Comparison of ENCODE assay signal across 17 cellular contexts in the genomic region with DNA sequence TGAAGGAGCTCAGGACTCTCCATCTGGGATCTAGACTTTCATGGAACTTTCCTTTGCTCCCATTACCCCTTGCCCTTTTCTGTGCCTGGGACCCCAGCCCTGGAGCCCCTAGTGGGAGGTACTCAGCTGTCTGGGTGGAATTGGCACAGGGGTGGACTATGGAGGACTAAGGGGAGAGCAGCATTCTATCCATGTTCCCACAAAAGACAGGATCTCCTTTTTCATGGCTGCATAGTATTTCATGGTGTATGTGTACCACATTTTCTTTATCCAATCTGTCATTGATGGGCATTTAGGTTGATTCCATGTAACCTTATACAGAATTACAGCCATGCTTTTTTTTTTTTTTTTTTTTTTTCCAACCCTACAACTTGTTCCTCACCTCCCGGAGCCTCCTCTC.
DNase-seq lines count a peak whose midpoint lies in the region; ATAC-seq, FAIRE-seq and TF ChIP-seq lines count a peak whose summit lies in the region.
"Had no signal": no experiment of that assay in that cellular context is flagged by ENCODE, and none has a peak within 500 bp of the region (broad histone marks: within the 10 kb centered on the region; RNA-seq: fewer than 3 reads in every experiment).

No MANE protein-coding gene starts in this region.

- intact Hi-C loops in Right ventricle myocardium inferior (cut with DNase I) (loop anchor here (5.0 kb wide), 2 partner anchors 89 to 186 kb away; partner anchors contain the start of gene GALNT17), esophagus squamous epithelium (cut with DNase I) (no loop called here), prostate gland (cut with DNase I) (loop anchor here (5.0 kb wide), 1 partner anchor 89 kb away; the partner anchor contains the start of gene GALNT17)

- TF ChIP-seq CTCF in right atrium auricular region (IDR thresholded peaks at IDR 0.05) (no peak), esophagus squamous epithelium (IDR thresholded peaks at IDR 0.05) (no peak), prostate gland (IDR thresholded peaks at IDR 0.05) (no peak), upper lobe of left lung (IDR thresholded peaks at IDR 0.05) (no peak)

- no peaks in the 10 kb centered on the region for H3K4me1 Mint-ChIP-seq in natural killer cell treated with Interleukin-12 subunit alpha and Interleukin-12 subunit beta and Interleukin-15 and Interleukin-18, amount 100 ng/mL, for 72 hours (ENCODE audit: low read depth in 2 of 2)

- no peak overlapping the region for H3K27ac Mint-ChIP-seq in natural killer cell treated with Interleukin-12 subunit alpha and Interleukin-12 subunit beta and Interleukin-15 and Interleukin-18, amount 100 ng/mL, for 72 hours

- WGBS in esophagus squamous epithelium, 2 donors: 70 to 100% methylated on average over 1 of the region's 1 CpG
- 79% methylated on average over 1 of the region's 1 CpG for WGBS in prostate gland
- WGBS in upper lobe of left lung, 2 donors: 100% methylated on average over 1 of the region's 1 CpG

- H3K27me3 ChIP-seq in right atrium auricular region (no peaks in the 10 kb centered on the region), esophagus squamous epithelium (no peaks in the 10 kb centered on the region), prostate gland (replicated peaks; ENCODE audit: insufficient read depth) (no peaks in the 10 kb centered on the region), upper lobe of left lung (no peaks in the 10 kb centered on the region)
- H3K27me3 ChIP-seq: SJSA1 had no signal

- H3K9me3 ChIP-seq in right atrium auricular region (peaks cover 0 to 12% of the 10 kb centered on the region in 2 donors), esophagus squamous epithelium (peaks cover 0 to 17% (median 5%) of the 10 kb centered on the region in 3 donors), prostate gland (peaks cover 3% of the 10 kb centered on the region), upper lobe of left lung (peaks cover 0 to 14% (median 1%) of the 10 kb centered on the region in 4 donors)
- H3K9me3 ChIP-seq: SJSA1 had no signal

- no peaks in the 10 kb centered on the region for H3K27me3 Mint-ChIP-seq in natural killer cell treated with Interleukin-12 subunit alpha and Interleukin-12 subunit beta and Interleukin-15 and Interleukin-18, amount 100 ng/mL, for 72 hours

- no peak overlapping the region for H3K27ac ChIP-seq in right atrium auricular region
- H3K27ac ChIP-seq in esophagus squamous epithelium: peak overlapping the region; percentile 28 to 84 (median 82)
- H3K27ac ChIP-seq in prostate gland: peak overlapping the region; percentile 86 to 93
- peak overlapping the region in 3 of 4 donors; percentile 18 to 56 (median 40) for H3K27ac ChIP-seq in upper lobe of left lung
- H3K27ac ChIP-seq: 22Rv1, SJSA1 had no signal

- no peak for TF ChIP-seq EP300 in upper lobe of left lung (IDR thresholded peaks at IDR 0.05)

- H3K9me3 Mint-ChIP-seq in natural killer cell treated with Interleukin-12 subunit alpha and Interleukin-12 subunit beta and Interleukin-15 and Interleukin-18, amount 100 ng/mL, for 72 hours: peaks cover 10% of the 10 kb centered on the region

- no peaks in the 10 kb centered on the region for H3K36me3 Mint-ChIP-seq in natural killer cell treated with Interleukin-12 subunit alpha and Interleukin-12 subunit beta and Interleukin-15 and Interleukin-18, amount 100 ng/mL, for 72 hours

- H3K4me3 ChIP-seq in right atrium auricular region (no peak overlapping the region), esophagus squamous epithelium (no peak overlapping the region), prostate gland (no peak overlapping the region), upper lobe of left lung (no peak overlapping the region)
- H3K4me3 ChIP-seq: SJSA1 had no signal

- H3K4me1 ChIP-seq in right atrium auricular region (no peaks in the 10 kb centered on the region), esophagus squamous epithelium (peaks cover 0 to 6% (median 0%) of the 10 kb centered on the region in 3 donors), prostate gland (replicated peaks) (no peaks in the 10 kb centered on the region), upper lobe of left lung (no peaks in the 10 kb centered on the region)
- H3K4me1 ChIP-seq: SJSA1 had no signal

- no peak for FAIRE-seq in H54 (lab: Jason Lieb, UNC)

- no peak overlapping the region for H3K4me3 Mint-ChIP-seq in natural killer cell treated with Interleukin-12 subunit alpha and Interleukin-12 subunit beta and Interleukin-15 and Interleukin-18, amount 100 ng/mL, for 72 hours

- DNase-seq in Right ventricle myocardium inferior (ENCODE audit: missing footprints) (no peak), right atrium auricular region (ENCODE audit: low spot score) (no peak), esophagus squamous epithelium (lab: John Stamatoyannopoulos, UW) (no peak), prostate gland (ENCODE audit: low spot score) (no peak), upper lobe of left lung (no peak), NCI-H2029 (lab: John Stamatoyannopoulos, UW) (no peak), H54 (ENCODE audit: insufficient read length, low spot score) (no peak)
- DNase-seq in natural killer cell treated with Interleukin-12 subunit alpha and Interleukin-12 subunit beta and Interleukin-15 and Interleukin-18, amount 100 ng/mL, for 72 hours (ENCODE audit: low spot score): no peak
- DNase-seq: C1 segment of cervical spinal cord, COR-L47, HCEC 1CT, IMR-90, NCI-H1417 treated with DMSO at 0.1 percent for 48 hours, NCI-H2227 treated with DMSO at 0.1 percent for 48 hours, NCI-H526 had no signal

- H3K36me3 ChIP-seq in right atrium auricular region: no peaks in the 10 kb centered on the region
- no peaks in the 10 kb centered on the region for H3K36me3 ChIP-seq in esophagus squamous epithelium
- no peaks in the 10 kb centered on the region for H3K36me3 ChIP-seq in prostate gland
- no peaks in the 10 kb centered on the region for H3K36me3 ChIP-seq in upper lobe of left lung
- H3K36me3 ChIP-seq: SJSA1 had no signal

- TF ChIP-seq POLR2A in esophagus squamous epithelium (IDR thresholded peaks at IDR 0.05) (no peak), prostate gland (IDR thresholded peaks at IDR 0.05) (no peak), upper lobe of left lung (IDR thresholded peaks at IDR 0.05) (no peak), H54 (IDR thresholded peaks at IDR 0.05; ENCODE audit: low read depth, low read length) (no peak)

- ATAC-seq in Right ventricle myocardium inferior: peak; percentile 23
- no peak for ATAC-seq in upper lobe of left lung (ENCODE audit: low FRiP score in 2 of 2)
- ATAC-seq in natural killer cell treated with Interleukin-12 subunit alpha and Interleukin-12 subunit beta and Interleukin-15 and Interleukin-18, amount 100 ng/mL, for 72 hours: no peak

Comparison
In these comparisons a context has a peak if more than half of its experiments do, and no peak if none do; other contexts are left out.
1. H3K27ac ChIP-seq: peak in esophagus squamous epithelium (4 of 4), prostate gland (2 of 2) and upper lobe of left lung (3 of 4); none in right atrium auricular region (0 of 2).